Comparison of ENCODE assay signal across 1 cellular context in the genomic region with DNA sequence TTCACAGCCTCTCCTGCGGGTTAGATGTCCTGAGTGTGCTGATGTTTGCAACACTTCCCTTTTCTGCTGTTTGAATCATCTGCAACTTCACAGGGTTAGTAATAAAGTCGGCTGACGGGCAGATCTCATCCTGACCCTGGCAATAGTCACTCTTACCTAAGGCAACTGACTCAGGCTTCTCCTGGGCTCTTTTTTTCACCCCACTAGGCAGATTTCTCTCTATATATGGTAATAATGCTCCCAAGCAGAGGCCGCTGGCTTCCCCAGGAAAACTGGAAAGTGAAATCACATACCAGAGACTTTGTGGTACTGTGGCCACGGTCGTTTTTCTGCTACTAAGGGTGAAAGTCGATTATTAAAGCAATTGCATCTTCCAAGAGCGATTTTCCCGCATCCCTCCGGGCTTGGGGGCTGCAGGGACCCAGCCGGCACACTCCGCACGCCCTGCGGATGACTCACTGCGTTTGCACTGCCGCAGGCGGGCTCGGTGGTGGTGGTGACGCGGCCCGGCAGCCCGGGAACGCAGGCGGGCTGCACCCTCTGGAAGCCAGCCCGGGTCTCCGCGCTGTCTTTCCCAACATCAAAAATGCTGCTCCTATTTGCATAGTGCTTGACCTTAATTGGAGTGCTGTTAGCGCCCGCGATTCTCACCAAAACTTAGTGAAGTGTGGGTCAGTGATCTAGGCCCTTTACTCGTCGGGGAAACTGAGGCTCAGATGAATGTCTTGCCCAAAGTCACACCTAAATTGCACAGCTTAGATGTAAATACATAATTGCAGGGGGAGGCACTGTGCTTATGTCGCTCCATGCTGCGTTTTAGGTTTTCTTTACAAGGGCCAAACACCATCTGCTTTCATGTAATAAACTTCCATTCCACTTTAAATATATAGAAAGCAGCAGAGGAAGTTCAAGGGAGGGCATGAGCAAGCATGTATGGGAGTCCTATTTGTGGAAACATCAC.
TF ChIP-seq lines count a peak whose summit lies in the region.

No MANE protein-coding gene starts in this region.

TF ChIP-seq in HEK293, 187 proteins besides CTCF, POLR2A, EP300 and RAD21 (continued from another document and continues in another):
- TF ChIP-seq WT1 (tag by site-specific recombination; IDR thresholded peaks at IDR 0.05) (peak; percentile 51; the same call in 1 of the 2 replicates), ZBTB8A (tag by site-specific recombination; IDR thresholded peaks at IDR 0.05) (peak; percentile 77), ZNF600 (tag by site-specific recombination; IDR thresholded peaks at IDR 0.05) (peak; percentile 84), ZNF585B (tag by site-specific recombination; IDR thresholded peaks at IDR 0.05) (no peak), ZNF843 (tag by site-specific recombination; IDR thresholded peaks at IDR 0.05) (peak; percentile 30; the same call in 1 of the 2 replicates), ZNF404 (tag by site-specific recombination; IDR thresholded peaks at IDR 0.05) (no peak), PATZ1 (tag by site-specific recombination; IDR thresholded peaks at IDR 0.05) (peak; percentile 85), ZNF639 (tag by site-specific recombination; IDR thresholded peaks at IDR 0.05) (0 out of 2 replicates have a peak, but pooled peaks have one; percentile 49), GLIS1 (tag by site-specific recombination; IDR thresholded peaks at IDR 0.05) (peak; percentile 83), ZNF548 (tag by site-specific recombination; IDR thresholded peaks at IDR 0.05) (no peak), ZNF302 (tag by site-specific recombination; IDR thresholded peaks at IDR 0.05; ENCODE audit: low read depth) (no peak), SCRT1 (tag by site-specific recombination; IDR thresholded peaks at IDR 0.05; ENCODE audit: borderline replicate concordance) (no peak), ZSCAN30 (tag by site-specific recombination; IDR thresholded peaks at IDR 0.05) (peak; percentile 70), ZNF2 (tag by site-specific recombination; IDR thresholded peaks at IDR 0.05) (peak; percentile 51; the same call in 1 of the 2 replicates), SP7 (tag by site-specific recombination; IDR thresholded peaks at IDR 0.05) (peak; percentile 90), ZBTB20 (tag by site-specific recombination; IDR thresholded peaks at IDR 0.05) (peak; percentile 97), BCL6B (tag by site-specific recombination; IDR thresholded peaks at IDR 0.05) (peak; percentile 88), ZEB2 (tag by site-specific recombination; IDR thresholded peaks at IDR 0.05) (peak; percentile 85), ZIC2 (tag by site-specific recombination; IDR thresholded peaks at IDR 0.05) (peak; percentile 57), REPIN1 (tag by site-specific recombination; IDR thresholded peaks at IDR 0.05; ENCODE audit: low read depth) (no peak), KLF16 (tag by site-specific recombination; IDR thresholded peaks at IDR 0.05) (0 out of 2 replicates have a peak, but pooled peaks have one; percentile 22), ZBTB44 (tag by site-specific recombination; IDR thresholded peaks at IDR 0.05) (peak; percentile 63; the same call in 1 of the 2 replicates), ZNF335 (tag by site-specific recombination; conservative IDR thresholded peaks at IDR 0.05) (peak; percentile 74), ZFP37 (tag by site-specific recombination; IDR thresholded peaks at IDR 0.05) (peak; percentile 87), ZNF777 (tag by site-specific recombination; IDR thresholded peaks at IDR 0.05; ENCODE audit: borderline replicate concordance) (no peak), ZNF354C (tag by site-specific recombination; IDR thresholded peaks at IDR 0.05; ENCODE audit: borderline replicate concordance, low read depth) (no peak), SETDB1 (IDR thresholded peaks at IDR 0.05; ENCODE audit: insufficient read length, low read length) (no peak), IKZF3 (tag by site-specific recombination; IDR thresholded peaks at IDR 0.05) (peak; percentile 90), RBAK (tag by site-specific recombination; IDR thresholded peaks at IDR 0.05) (no peak), ZNF692 (tag by site-specific recombination; IDR thresholded peaks at IDR 0.05) (peak; percentile 68; the same call in 1 of the 2 replicates), ZNF76 (tag by site-specific recombination; IDR thresholded peaks at IDR 0.05; ENCODE audit: borderline replicate concordance, low read depth) (0 out of 2 replicates have a peak, but pooled peaks have one; percentile 24), ZNF660 (tag by site-specific recombination; IDR thresholded peaks at IDR 0.05) (peak; percentile 22; the same call in 1 of the 2 replicates)
- TF ChIP-seq, protein P1, sequence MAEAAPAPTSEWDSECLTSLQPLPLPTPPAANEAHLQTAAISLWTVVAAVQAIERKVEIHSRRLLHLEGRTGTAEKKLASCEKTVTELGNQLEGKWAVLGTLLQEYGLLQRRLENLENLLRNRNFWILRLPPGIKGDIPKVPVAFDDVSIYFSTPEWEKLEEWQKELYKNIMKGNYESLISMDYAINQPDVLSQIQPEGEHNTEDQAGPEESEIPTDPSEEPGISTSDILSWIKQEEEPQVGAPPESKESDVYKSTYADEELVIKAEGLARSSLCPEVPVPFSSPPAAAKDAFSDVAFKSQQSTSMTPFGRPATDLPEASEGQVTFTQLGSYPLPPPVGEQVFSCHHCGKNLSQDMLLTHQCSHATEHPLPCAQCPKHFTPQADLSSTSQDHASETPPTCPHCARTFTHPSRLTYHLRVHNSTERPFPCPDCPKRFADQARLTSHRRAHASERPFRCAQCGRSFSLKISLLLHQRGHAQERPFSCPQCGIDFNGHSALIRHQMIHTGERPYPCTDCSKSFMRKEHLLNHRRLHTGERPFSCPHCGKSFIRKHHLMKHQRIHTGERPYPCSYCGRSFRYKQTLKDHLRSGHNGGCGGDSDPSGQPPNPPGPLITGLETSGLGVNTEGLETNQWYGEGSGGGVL (tag by site-specific recombination; IDR thresholded peaks at IDR 0.05): no peak
- TF ChIP-seq, protein P2, sequence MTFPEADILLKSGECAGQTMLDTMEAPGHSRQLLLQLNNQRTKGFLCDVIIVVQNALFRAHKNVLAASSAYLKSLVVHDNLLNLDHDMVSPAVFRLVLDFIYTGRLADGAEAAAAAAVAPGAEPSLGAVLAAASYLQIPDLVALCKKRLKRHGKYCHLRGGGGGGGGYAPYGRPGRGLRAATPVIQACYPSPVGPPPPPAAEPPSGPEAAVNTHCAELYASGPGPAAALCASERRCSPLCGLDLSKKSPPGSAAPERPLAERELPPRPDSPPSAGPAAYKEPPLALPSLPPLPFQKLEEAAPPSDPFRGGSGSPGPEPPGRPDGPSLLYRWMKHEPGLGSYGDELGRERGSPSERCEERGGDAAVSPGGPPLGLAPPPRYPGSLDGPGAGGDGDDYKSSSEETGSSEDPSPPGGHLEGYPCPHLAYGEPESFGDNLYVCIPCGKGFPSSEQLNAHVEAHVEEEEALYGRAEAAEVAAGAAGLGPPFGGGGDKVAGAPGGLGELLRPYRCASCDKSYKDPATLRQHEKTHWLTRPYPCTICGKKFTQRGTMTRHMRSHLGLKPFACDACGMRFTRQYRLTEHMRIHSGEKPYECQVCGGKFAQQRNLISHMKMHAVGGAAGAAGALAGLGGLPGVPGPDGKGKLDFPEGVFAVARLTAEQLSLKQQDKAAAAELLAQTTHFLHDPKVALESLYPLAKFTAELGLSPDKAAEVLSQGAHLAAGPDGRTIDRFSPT (tag by site-specific recombination; IDR thresholded peaks at IDR 0.05): peak; percentile 56; the same call in 1 of the 2 replicates
- TF ChIP-seq, protein P3, sequence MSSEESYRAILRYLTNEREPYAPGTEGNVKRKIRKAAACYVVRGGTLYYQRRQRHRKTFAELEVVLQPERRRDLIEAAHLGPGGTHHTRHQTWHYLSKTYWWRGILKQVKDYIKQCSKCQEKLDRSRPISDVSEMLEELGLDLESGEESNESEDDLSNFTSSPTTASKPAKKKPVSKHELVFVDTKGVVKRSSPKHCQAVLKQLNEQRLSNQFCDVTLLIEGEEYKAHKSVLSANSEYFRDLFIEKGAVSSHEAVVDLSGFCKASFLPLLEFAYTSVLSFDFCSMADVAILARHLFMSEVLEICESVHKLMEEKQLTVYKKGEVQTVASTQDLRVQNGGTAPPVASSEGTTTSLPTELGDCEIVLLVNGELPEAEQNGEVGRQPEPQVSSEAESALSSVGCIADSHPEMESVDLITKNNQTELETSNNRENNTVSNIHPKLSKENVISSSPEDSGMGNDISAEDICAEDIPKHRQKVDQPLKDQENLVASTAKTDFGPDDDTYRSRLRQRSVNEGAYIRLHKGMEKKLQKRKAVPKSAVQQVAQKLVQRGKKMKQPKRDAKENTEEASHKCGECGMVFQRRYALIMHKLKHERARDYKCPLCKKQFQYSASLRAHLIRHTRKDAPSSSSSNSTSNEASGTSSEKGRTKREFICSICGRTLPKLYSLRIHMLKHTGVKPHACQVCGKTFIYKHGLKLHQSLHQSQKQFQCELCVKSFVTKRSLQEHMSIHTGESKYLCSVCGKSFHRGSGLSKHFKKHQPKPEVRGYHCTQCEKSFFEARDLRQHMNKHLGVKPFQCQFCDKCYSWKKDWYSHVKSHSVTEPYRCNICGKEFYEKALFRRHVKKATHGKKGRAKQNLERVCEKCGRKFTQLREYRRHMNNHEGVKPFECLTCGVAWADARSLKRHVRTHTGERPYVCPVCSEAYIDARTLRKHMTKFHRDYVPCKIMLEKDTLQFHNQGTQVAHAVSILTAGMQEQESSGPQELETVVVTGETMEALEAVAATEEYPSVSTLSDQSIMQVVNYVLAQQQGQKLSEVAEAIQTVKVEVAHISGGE (tag by site-specific recombination; conservative IDR thresholded peaks at IDR 0.05; ENCODE audit: low read depth): peak; percentile 46
- TF ChIP-seq, protein P4, sequence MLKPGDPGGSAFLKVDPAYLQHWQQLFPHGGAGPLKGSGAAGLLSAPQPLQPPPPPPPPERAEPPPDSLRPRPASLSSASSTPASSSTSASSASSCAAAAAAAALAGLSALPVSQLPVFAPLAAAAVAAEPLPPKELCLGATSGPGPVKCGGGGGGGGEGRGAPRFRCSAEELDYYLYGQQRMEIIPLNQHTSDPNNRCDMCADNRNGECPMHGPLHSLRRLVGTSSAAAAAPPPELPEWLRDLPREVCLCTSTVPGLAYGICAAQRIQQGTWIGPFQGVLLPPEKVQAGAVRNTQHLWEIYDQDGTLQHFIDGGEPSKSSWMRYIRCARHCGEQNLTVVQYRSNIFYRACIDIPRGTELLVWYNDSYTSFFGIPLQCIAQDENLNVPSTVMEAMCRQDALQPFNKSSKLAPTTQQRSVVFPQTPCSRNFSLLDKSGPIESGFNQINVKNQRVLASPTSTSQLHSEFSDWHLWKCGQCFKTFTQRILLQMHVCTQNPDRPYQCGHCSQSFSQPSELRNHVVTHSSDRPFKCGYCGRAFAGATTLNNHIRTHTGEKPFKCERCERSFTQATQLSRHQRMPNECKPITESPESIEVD (tag by site-specific recombination; IDR thresholded peaks at IDR 0.05): no peak
